1 cellular context compared by ENCODE assay signal in the genomic region with DNA sequence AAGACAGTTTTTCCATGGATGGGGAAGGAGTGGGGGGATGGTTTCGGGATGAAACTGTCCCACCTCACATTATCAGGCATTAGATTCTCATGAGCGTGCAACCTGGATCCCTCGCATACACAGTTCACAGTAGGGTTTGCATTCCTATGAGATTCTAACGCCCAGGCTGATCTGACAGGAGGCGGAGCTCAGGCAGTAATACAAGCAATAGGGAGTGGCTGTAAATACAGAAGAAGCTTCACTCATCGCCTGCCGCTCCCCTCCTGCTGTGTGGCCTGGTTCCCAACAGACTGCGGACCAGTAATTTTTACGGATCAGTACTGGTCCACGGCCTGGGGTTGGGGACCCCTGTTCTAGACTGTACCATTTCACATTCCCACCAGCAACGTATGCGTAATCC.
TF ChIP-seq lines count a peak whose summit lies in the region.

No MANE protein-coding gene starts in this region.

TF ChIP-seq in SK-N-SH, 30 proteins besides CTCF, POLR2A, EP300 and RAD21 (continued from another document):
- TF ChIP-seq, protein P1, sequence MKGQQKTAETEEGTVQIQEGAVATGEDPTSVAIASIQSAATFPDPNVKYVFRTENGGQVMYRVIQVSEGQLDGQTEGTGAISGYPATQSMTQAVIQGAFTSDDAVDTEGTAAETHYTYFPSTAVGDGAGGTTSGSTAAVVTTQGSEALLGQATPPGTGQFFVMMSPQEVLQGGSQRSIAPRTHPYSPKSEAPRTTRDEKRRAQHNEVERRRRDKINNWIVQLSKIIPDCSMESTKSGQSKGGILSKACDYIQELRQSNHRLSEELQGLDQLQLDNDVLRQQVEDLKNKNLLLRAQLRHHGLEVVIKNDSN (IDR thresholded peaks at IDR 0.05; ENCODE audit: borderline replicate concordance, low read depth): no peak
- TF ChIP-seq MAX (IDR thresholded peaks at IDR 0.05; ENCODE audit: low read depth) (no peak), RCOR1 (IDR thresholded peaks at IDR 0.05; ENCODE audit: low read length) (no peak), SIN3A (IDR thresholded peaks at IDR 0.05; ENCODE audit: borderline replicate concordance, low read depth, low read length) (no peak), YY1 (IDR thresholded peaks at IDR 0.05; ENCODE audit: low read depth) (no peak), FOSL2 (IDR thresholded peaks at IDR 0.05; ENCODE audit: borderline replicate concordance, low read depth) (no peak), PBX3 (IDR thresholded peaks at IDR 0.05) (no peak), MXI1 (IDR thresholded peaks at IDR 0.05; ENCODE audit: low read depth, low read length) (no peak)
